Comparison of ENCODE assay signal across 20 cellular contexts in the genomic region with DNA sequence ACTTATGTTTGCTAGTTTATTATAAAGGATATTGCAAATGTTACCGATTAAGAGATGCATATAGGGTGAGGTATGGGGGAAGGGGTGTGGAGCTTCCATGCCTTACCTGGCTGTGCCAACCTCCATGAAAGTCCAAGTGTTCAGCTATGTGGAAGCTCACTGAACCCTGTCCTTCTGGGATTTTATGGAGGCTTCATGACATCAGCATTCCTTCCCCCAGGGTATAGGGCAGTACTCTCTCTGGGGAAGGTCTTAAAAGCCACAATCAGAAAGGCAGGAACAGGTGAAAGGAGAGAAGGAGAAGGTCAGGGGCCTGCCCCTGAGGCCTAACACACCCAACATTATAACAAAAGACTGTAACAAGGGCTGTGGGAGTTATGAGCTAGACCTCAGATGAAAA.
A peak's percentile ranks its signal among the peaks of the same experiment; 100 is the strongest.
DNase-seq lines count a peak whose midpoint lies in the region; ATAC-seq, FAIRE-seq and TF ChIP-seq lines count a peak whose summit lies in the region.
"Had no signal": no experiment of that assay in that cellular context is flagged by ENCODE, and none has a peak within 500 bp of the region (broad histone marks: within the 10 kb centered on the region; RNA-seq: fewer than 3 reads in every experiment).

No MANE protein-coding gene starts in this region.

- H2AFZ ChIP-seq in GM23338: peak overlapping the region; percentile 69; the same call in 1 of the 2 replicates

- H3K9me3 Mint-ChIP-seq in GM23338: no peaks in the 10 kb centered on the region
- H3K9me3 Mint-ChIP-seq in activated T-cell treated with anti-CD3 and anti-CD28 coated beads, Interleukin-2, amount 50 U/mL, for 72 hours: peaks cover 3 to 7% of the 10 kb centered on the region in 2 donors

- TF ChIP-seq POLR2A in transverse colon (IDR thresholded peaks at IDR 0.05) (no peak), heart left ventricle (IDR thresholded peaks at IDR 0.05) (no peak)

- H3K27me3 Mint-ChIP-seq in GM23338 (ENCODE audit: insufficient read depth, low read depth, poor library complexity): peaks cover 3% of the 10 kb centered on the region
- H3K27me3 Mint-ChIP-seq in activated T-cell treated with anti-CD3 and anti-CD28 coated beads, Interleukin-2, amount 50 U/mL, for 72 hours (ENCODE audit: low read depth): peaks cover 11% of the 10 kb centered on the region
- H3K27me3 Mint-ChIP-seq: IgD-negative memory B cell had no signal

- no peak for FAIRE-seq in urothelium cell line (lab: Jason Lieb, UNC)
- FAIRE-seq: GM12878, GM18507, GM19239 had no signal

- peaks cover 3% of the 10 kb centered on the region; the same call in 1 of the 3 replicates for H3K36me3 Mint-ChIP-seq in GM23338 (ENCODE audit: low read depth)
- H3K36me3 Mint-ChIP-seq in activated T-cell treated with anti-CD3 and anti-CD28 coated beads, Interleukin-2, amount 50 U/mL, for 72 hours (ENCODE audit: insufficient read depth in 2 of 2): no peaks in the 10 kb centered on the region

- H3K27me3 ChIP-seq in GM23338 (ENCODE audit: insufficient read depth) (no peaks in the 10 kb centered on the region), transverse colon (no peaks in the 10 kb centered on the region), heart left ventricle (no peaks in the 10 kb centered on the region)
- H3K27me3 ChIP-seq: BLaER1 treated with 17β-estradiol and CSF1 and Interleukin-3, amounts not matched to agents 10 nM and 100 nM; SJSA1 had no signal

- H3K9me3 ChIP-seq in mucosa of descending colon (no peaks in the 10 kb centered on the region), transverse colon (no peaks in the 10 kb centered on the region), heart left ventricle (peaks cover 0 to 4% (median 0%) of the 10 kb centered on the region in 12 donors)
- H3K9me3 ChIP-seq: SJSA1 had no signal

- ATAC-seq in GM23338 (no peak), mucosa of descending colon (peak; percentile 69), heart left ventricle (no peak)
- ATAC-seq in activated T-cell treated with anti-CD3 and anti-CD28 coated beads, Interleukin-2, amount 50 U/mL, for 72 hours (replicated peaks in 1 of 2): no peak
- ATAC-seq: GM12878 had no signal

- no peak overlapping the region for H3K4me2 ChIP-seq in GM23338

- TF ChIP-seq EP300 in transverse colon (IDR thresholded peaks at IDR 0.05; ENCODE audit: low read depth): no peak

- H3K4me3 ChIP-seq in GM23338: no peak overlapping the region
- no peak overlapping the region for H3K4me3 ChIP-seq in mucosa of descending colon
- H3K4me3 ChIP-seq in transverse colon: no peak overlapping the region
- H3K4me3 ChIP-seq in heart left ventricle: no peak overlapping the region
- H3K4me3 ChIP-seq: BLaER1 treated with 17β-estradiol and CSF1 and Interleukin-3, amounts not matched to agents 10 nM and 100 nM; GM12878; SJSA1 had no signal

- no peak overlapping the region for H3K4me3 Mint-ChIP-seq in GM23338
- H3K4me3 Mint-ChIP-seq in activated T-cell treated with anti-CD3 and anti-CD28 coated beads, Interleukin-2, amount 50 U/mL, for 72 hours: no peak overlapping the region

- H3K9me2 ChIP-seq in GM23338 (ENCODE audit: insufficient read depth): peaks cover 9% of the 10 kb centered on the region; the same call in 1 of the 2 replicates

- no peak for TF ChIP-seq CTCF in GM23338 (conservative IDR thresholded peaks at IDR 0.05; ENCODE audit: low read depth in 2 of 2)
- no peak for TF ChIP-seq CTCF in VCaP (conservative IDR thresholded peaks at IDR 0.05)
- TF ChIP-seq CTCF in mucosa of descending colon (IDR thresholded peaks at IDR 0.05): no peak
- TF ChIP-seq CTCF in transverse colon (IDR thresholded peaks at IDR 0.05): peak in 1 of 5 experiments; percentile 22
- TF ChIP-seq CTCF in heart left ventricle (IDR thresholded peaks at IDR 0.05): no peak

- no peaks in the 10 kb centered on the region for H3K36me3 ChIP-seq in GM23338 (ENCODE audit: insufficient read depth)
- H3K36me3 ChIP-seq in mucosa of descending colon (ENCODE audit: low read depth): no peaks in the 10 kb centered on the region
- H3K36me3 ChIP-seq in transverse colon: no peaks in the 10 kb centered on the region
- no peaks in the 10 kb centered on the region for H3K36me3 ChIP-seq in heart left ventricle
- H3K36me3 ChIP-seq: BLaER1 treated with 17β-estradiol and CSF1 and Interleukin-3, amounts not matched to agents 10 nM and 100 nM; SJSA1 had no signal

- H3K4me1 Mint-ChIP-seq in GM23338: no peaks in the 10 kb centered on the region
- peaks cover 14% of the 10 kb centered on the region for H3K4me1 Mint-ChIP-seq in activated T-cell treated with anti-CD3 and anti-CD28 coated beads, Interleukin-2, amount 50 U/mL, for 72 hours (ENCODE audit: low read depth)

- no peak overlapping the region for H3K27ac Mint-ChIP-seq in GM23338
- no peak overlapping the region for H3K27ac Mint-ChIP-seq in activated T-cell treated with anti-CD3 and anti-CD28 coated beads, Interleukin-2, amount 50 U/mL, for 72 hours
- H3K27ac Mint-ChIP-seq: IgD-negative memory B cell had no signal

- no peaks in the 10 kb centered on the region for H3K4me1 ChIP-seq in GM23338 (ENCODE audit: insufficient read depth)
- peaks cover 7% of the 10 kb centered on the region for H3K4me1 ChIP-seq in mucosa of descending colon (ENCODE audit: low read depth)
- peaks cover 8 to 65% (median 20%) of the 10 kb centered on the region in 4 donors for H3K4me1 ChIP-seq in transverse colon
- peaks cover 0 to 33% (median 14%) of the 10 kb centered on the region in 12 donors for H3K4me1 ChIP-seq in heart left ventricle

- no peaks in the 10 kb centered on the region for H4K20me1 ChIP-seq in GM23338 (replicated peaks; ENCODE audit: insufficient read depth)
- H4K20me1 ChIP-seq: BLaER1 treated with 17β-estradiol and CSF1 and Interleukin-3, amounts not matched to agents 10 nM and 100 nM had no signal

- in situ Hi-C loops in transverse colon (cut with MboI; ENCODE audit: low pct_ligation_motif_present in 1 of 4, low pct_unique_long_range_greater_than_20kb in 1 of 4, low sequenced_read_pairs in 3 of 4): no loop called here

- intact Hi-C loops in mucosa of descending colon (cut with DNase I, micrococcal nuclease): no loop called here
- intact Hi-C loops in transverse colon (cut with DNase I; ENCODE audit: low total_unique reads): no loop called here
- intact Hi-C loops in heart left ventricle (cut with DNase I): no loop called here

- DNase-seq in GM23338 (ENCODE audit: low spot score) (no peak), mucosa of descending colon (no peak), transverse colon (no peak), urothelium cell line (ENCODE audit: low spot score) (no peak), heart left ventricle (no peak)
- no peak for DNase-seq in activated T-cell treated with anti-CD3 and anti-CD28 coated beads, Interleukin-2, amount 50 U/mL, for 72 hours
- DNase-seq: NCI-H1436 treated with DMSO at 0.1 percent for 48 hours; NCI-H2081; NCI-H2227 treated with DMSO at 0.1 percent for 48 hours; NCI-H524 treated with DMSO at 0.1 percent for 48 hours; NK-92 treated with Interleukin-12 subunit alpha and Interleukin-12 subunit beta, amount 100 ng/mL, for 24 hours; OCI-M1 had no signal

- H3K79me2 ChIP-seq in GM23338 (replicated peaks; ENCODE audit: insufficient read depth): no peaks in the 10 kb centered on the region

- no peak overlapping the region for H3K27ac ChIP-seq in GM23338 (ENCODE audit: low read depth)
- peak overlapping the region; percentile 74; the same call in 1 of the 2 replicates for H3K27ac ChIP-seq in VCaP
- peak overlapping the region; percentile 20 to 84 (median 28) for H3K27ac ChIP-seq in transverse colon
- peak overlapping the region in 1 of 12 donors; percentile 44 for H3K27ac ChIP-seq in heart left ventricle
- H3K27ac ChIP-seq: RWPE1, SJSA1 had no signal

- WGBS in transverse colon (ENCODE audit: low coverage in 1 of 2), 2 donors: 91 to 95% methylated on average over 1 of the region's 1 CpG
- 94 to 100% (median 98%) methylated on average over 1 of the region's 1 CpG for WGBS in heart left ventricle, 4 donors

- H3F3A ChIP-seq in GM23338 (replicated peaks; ENCODE audit: low read depth): no peaks in the 10 kb centered on the region

TF ChIP-seq in GM23338, 12 proteins besides CTCF, POLR2A, EP300 and RAD21 (continues in another document):
- no peak for TF ChIP-seq JUNB (IDR thresholded peaks at IDR 0.05; ENCODE audit: unreplicated experiment)
- no peak for TF ChIP-seq POLR2AphosphoS5 (IDR thresholded peaks at IDR 0.05; ENCODE audit: low read depth)
- TF ChIP-seq CREB1 (CRISPR knock-in tag; IDR thresholded peaks at IDR 0.05; ENCODE audit: low read depth): no peak
